In genomic region chr5:176361437-176362097, GRCh38 we compare ENCODE assay signal across 8 cellular contexts. TPM values are rescaled to one million over a fixed set of nuclear protein-coding genes. Genes with fewer than 3 reads are reported as not detected.
A peak's percentile ranks its signal among the peaks of the same experiment; 100 is the strongest.
DNase-seq lines count a peak whose midpoint lies in the region; ATAC-seq, FAIRE-seq and TF ChIP-seq lines count a peak whose summit lies in the region.

TSS of gene KIAA1191 (minus strand) at chr5:176361764. CDS start at chr5:176359508, 2,256 bp downstream.

- H3K4me3 ChIP-seq in keratinocyte (ENCODE audit: control insufficient read depth in 2 of 3, extremely low read depth in 1 of 3, insufficient read depth in 2 of 3, low read depth in 1 of 3, low read length in 3 of 3), result peak within 1 kb of the TSS; percentile 85 to 99 (median 87)

- peaks cover 42% of the 10 kb centered on the region for H3K79me2 ChIP-seq in keratinocyte (ENCODE audit: control insufficient read depth, insufficient read depth, low read length)

- H4K20me1 ChIP-seq in keratinocyte (ENCODE audit: control insufficient read depth, extremely low read depth, insufficient read depth, low read length), result peaks cover under 1% of the 10 kb centered on the region

- peaks cover 6% of the 10 kb centered on the region in 2 experiments for H3K36me3 ChIP-seq in keratinocyte (ENCODE audit: control insufficient read depth in 2 of 2, extremely low read depth in 1 of 2, insufficient read depth in 2 of 2, low read length in 2 of 2)

- peak within 1 kb of the TSS; percentile 76 for H3K27ac ChIP-seq in keratinocyte (ENCODE audit: control insufficient read depth, insufficient read depth, low read length)

- no peaks in the 10 kb centered on the region for H3K9me1 ChIP-seq in keratinocyte (ENCODE audit: control insufficient read depth, extremely low read depth, insufficient read depth, low read length)

- no peak for FAIRE-seq in keratinocyte (lab: Jason Lieb, UNC)

- H3K4me1 ChIP-seq in keratinocyte (ENCODE audit: control insufficient read depth, extremely low read depth, insufficient read depth, low read length), result peaks cover 14% of the 10 kb centered on the region

- dilution Hi-C loops in keratinocyte (cut with MboI; ENCODE audit: extremely low pct_ligation_motif_present, low sequenced_read_pairs), result no loop called here

- peak in 2 of 3 experiments; percentile 23 to 44 for TF ChIP-seq CTCF in keratinocyte (optimal IDR thresholded peaks at IDR 0.05 in 1 of 3, IDR thresholded peaks at IDR 0.05 in 1 of 3, conservative IDR thresholded peaks at IDR 0.05 in 1 of 3; ENCODE audit: extremely low read depth in 1 of 3, insufficient read depth in 2 of 3, low read length in 3 of 3)

- ATAC-seq in GM19035 (IDR thresholded peaks at IDR 0.05; ENCODE audit: unreplicated experiment) (peak; percentile 86), HG03354 (IDR thresholded peaks at IDR 0.05; ENCODE audit: poor library complexity, severe bottlenecking, unreplicated experiment) (peak; percentile 88)
- peak; percentile 91 to 94 for ATAC-seq in activated CD4-positive, CD25-positive, alpha-beta regulatory T cell treated with anti-CD3 and anti-CD28 coated beads, Interleukin-2, amount 50 U/mL, for 24 hours

- DNase-seq in AML-193 (lab: John Stamatoyannopoulos, UW) (peak; percentile 84 to 86), NCI-H446 (lab: John Stamatoyannopoulos, UW) (peak; percentile 62 to 92), cerebellar cortex (ENCODE audit: low spot score) (peak; percentile 92), keratinocyte (ENCODE audit: low read depth, low spot score) (peak; percentile 71)
- peak; percentile 89 to 90 for DNase-seq in stimulated activated CD4-positive, alpha-beta T cell treated with anti-CD3 and anti-CD28 coated beads, Interleukin-15, amount 100 ng/mL, for 1 hour (ENCODE audit: low read depth in 1 of 2, low spot score in 1 of 2)

- H3K4me2 ChIP-seq in keratinocyte (ENCODE audit: control insufficient read depth, extremely low read depth, insufficient read depth, low read depth, low read length), result peak within 1 kb of the TSS; percentile 98

- H3K27me3 ChIP-seq in keratinocyte (ENCODE audit: control insufficient read depth, extremely low read depth, insufficient read depth, low read length), result no peaks in the 10 kb centered on the region

- H3K9me3 ChIP-seq in keratinocyte (ENCODE audit: control insufficient read depth, low read depth, low read length), result no peaks in the 10 kb centered on the region

- H3K9ac ChIP-seq in keratinocyte (ENCODE audit: control insufficient read depth, extremely low read depth, insufficient read depth, low read length), result peak within 1 kb of the TSS; percentile 96

- H2AFZ ChIP-seq in keratinocyte (ENCODE audit: control insufficient read depth, low read length), result peak within 1 kb of the TSS; percentile 100

RNA-seq across cellular contexts. Expression of gene KIAA1191, which starts in this region (rescaled TPM):
- 100 to 128 TPM (median 112 TPM) in 3 replicates for polyA plus RNA-seq in keratinocyte
- polyA plus RNA-seq in keratinocyte (2011; ENCODE audit: low read depth), result 29.3 TPM
- polyA plus RNA-seq in keratinocyte (2011; cell fraction: cytosol; rRNA removed), result 125 and 133 TPM in 2 replicates
- polyA plus RNA-seq in keratinocyte (2011; cell fraction: nucleus; rRNA removed), result 66.7 and 77.1 TPM in 2 replicates
- polyA plus RNA-seq in keratinocyte (2012; ENCODE audit: low replicate concordance), result 59.4 and 78.0 TPM in 2 replicates
- 116 to 204 TPM (median 141 TPM) in 3 replicates for polyA minus RNA-seq in keratinocyte
- 122 TPM for polyA minus RNA-seq in keratinocyte (2011; cell fraction: cytosol; rRNA and poly(A)+ RNA removed)
- polyA minus RNA-seq in keratinocyte (2011; cell fraction: nucleus; rRNA and poly(A)+ RNA removed), result 29.3 and 42.0 TPM in 2 replicates

Comparison
In these comparisons a context has a peak if more than half of its experiments do, and no peak if none do; other contexts are left out.
1. Peak in every context shown above with its lines: DNase-seq, ATAC-seq, H3K4me3 ChIP-seq and H3K27ac ChIP-seq.